In the genomic region with DNA sequence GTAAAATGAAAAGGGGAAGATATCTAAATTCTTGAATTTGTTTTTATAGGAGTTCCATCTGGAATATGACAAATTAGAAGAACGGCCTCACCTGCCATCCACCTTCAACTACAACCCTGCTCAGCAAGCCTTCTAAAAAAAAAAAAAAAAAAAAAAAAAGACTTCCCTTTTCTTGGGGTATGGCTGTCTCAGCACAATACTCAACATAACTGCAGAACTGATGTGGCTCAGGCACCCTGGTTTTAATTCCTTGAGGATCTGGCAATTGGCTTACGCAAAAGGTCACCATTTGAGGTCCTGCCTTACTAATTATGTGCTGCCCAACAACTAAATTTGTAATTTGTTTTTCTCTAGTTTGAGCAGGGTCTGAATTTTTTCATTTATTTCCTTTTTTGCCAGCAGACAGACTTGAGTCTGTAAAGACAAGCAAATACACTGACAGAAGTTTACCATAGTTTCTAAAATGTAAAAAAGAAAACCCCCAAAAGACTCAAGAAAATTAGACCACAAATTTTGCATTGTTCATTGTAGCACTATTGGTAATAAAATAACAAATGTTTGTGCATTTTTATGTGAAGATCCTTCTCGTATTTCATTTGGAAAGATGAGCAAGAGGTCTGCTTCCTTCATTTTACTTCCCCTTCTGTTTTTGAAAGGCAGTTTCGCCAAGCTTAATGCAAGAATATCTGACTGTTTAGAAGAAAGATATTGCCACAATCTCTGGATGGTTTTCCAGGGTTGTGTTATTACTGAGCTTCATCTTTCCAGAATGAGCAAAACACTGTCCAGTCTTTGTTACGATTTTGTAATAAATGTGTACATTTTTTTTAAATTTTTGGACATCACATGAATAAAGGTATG, we compare ENCODE assay signal across 1 cellular context.
TF ChIP-seq lines count a peak whose summit lies in the region.

No MANE protein-coding gene starts in this region.

TF ChIP-seq in HCT116, 20 proteins besides CTCF, POLR2A, EP300 and RAD21 (continued from another document):
- TF ChIP-seq CEBPB (IDR thresholded peaks at IDR 0.05; ENCODE audit: low read depth) (no peak), JUND (IDR thresholded peaks at IDR 0.05) (no peak), FOSL1 (IDR thresholded peaks at IDR 0.05; ENCODE audit: low read depth) (no peak), EZH2phosphoT487 (IDR thresholded peaks at IDR 0.05; ENCODE audit: borderline replicate concordance) (no peak)
- TF ChIP-seq, protein P1, sequence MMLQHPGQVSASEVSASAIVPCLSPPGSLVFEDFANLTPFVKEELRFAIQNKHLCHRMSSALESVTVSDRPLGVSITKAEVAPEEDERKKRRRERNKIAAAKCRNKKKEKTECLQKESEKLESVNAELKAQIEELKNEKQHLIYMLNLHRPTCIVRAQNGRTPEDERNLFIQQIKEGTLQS (IDR thresholded peaks at IDR 0.05) = no peak
